25 cellular contexts compared by ENCODE assay signal in the genomic region with DNA sequence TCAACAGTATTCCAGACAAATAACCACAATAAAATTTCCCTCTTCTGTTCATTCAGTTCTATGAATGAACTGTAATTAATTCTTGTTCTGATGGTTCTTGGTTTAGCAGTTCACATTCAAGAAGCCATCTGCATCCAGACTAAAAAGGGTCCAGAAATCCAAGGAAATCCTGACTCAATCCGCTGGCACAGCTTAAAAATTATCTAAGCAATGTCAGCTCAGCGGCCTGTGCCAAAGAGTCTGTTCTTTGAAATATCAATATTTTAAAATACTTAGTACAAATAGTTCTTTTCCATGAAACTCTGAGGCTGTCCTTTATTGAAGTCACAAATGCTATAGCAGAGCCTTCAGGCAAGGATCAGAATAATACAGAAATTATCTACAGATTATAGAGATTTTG.
"Had no signal": no experiment of that assay in that cellular context is flagged by ENCODE, and none has a peak within 500 bp of the region (broad histone marks: within the 10 kb centered on the region; RNA-seq: fewer than 3 reads in every experiment).

No MANE protein-coding gene starts in this region.

- H3K4me3 Mint-ChIP-seq: activated B cell treated with CpG ODN at 0.5 μM for 24 hours; activated CD4-positive, alpha-beta T cell treated with anti-CD3 and anti-CD28 coated beads for 36 hours; activated naive CD8-positive, alpha-beta T cell; natural killer cell; neural progenitor cell; T-helper 2 cell treated with Interferon-gamma antibody and Interleukin-4, amounts not matched to agents 5 μg/mL and 100 μg/mL, for 36 hours had no signal

- H3K9me3 Mint-ChIP-seq: natural killer cell had no signal

- H3K27ac Mint-ChIP-seq: activated B cell treated with CpG ODN at 0.5 μM for 24 hours; activated CD4-positive, alpha-beta T cell treated with anti-CD3 and anti-CD28 coated beads for 36 hours; activated naive CD8-positive, alpha-beta T cell; natural killer cell; neural progenitor cell; T-helper 2 cell treated with Interferon-gamma antibody and Interleukin-4, amounts not matched to agents 5 μg/mL and 100 μg/mL, for 36 hours had no signal

- DNase-seq: activated B cell treated with CpG ODN at 0.5 μM for 24 hours; activated CD4-positive, alpha-beta T cell treated with anti-CD3 and anti-CD28 coated beads for 36 hours; activated CD4-positive, alpha-beta T cell treated with anti-CD3 and anti-CD28 coated beads, Interleukin-2, amount 50 U/mL, for 4 hours; activated effector memory CD4-positive, alpha-beta T cell treated with Interleukin-2 at 50 U/mL for 16 hours; activated naive CD4-positive, alpha-beta T cell treated with Interleukin-2 at 50 U/mL for 16 hours; activated T-cell treated with anti-CD3 and anti-CD28 coated beads for 4 hours; adrenal gland; brain microvascular endothelial cell; caudate nucleus; esophagus squamous epithelium; gastrocnemius medialis; hypothalamus; lower lobe of right lung; mesenchymal stem cell; natural killer cell; occipital lobe; stimulated activated CD4-positive, alpha-beta T cell treated with anti-CD3 and anti-CD28 coated beads, Interleukin-2, amount 100 ng/mL, for 48 hours; stimulated activated naive CD8-positive, alpha-beta T cell treated with anti-CD3 and anti-CD28 coated beads, Interleukin-15, Interleukin-2, amounts not matched to agents 100 U/mL and 50 U/mL, for 24 hours; T-helper 1 cell; thyroid gland; upper lobe of right lung had no signal

- H3K27me3 ChIP-seq: adrenal gland, ascending aorta, brain microvascular endothelial cell, esophagus squamous epithelium, gastrocnemius medialis, neural progenitor cell, thyroid gland, upper lobe of right lung had no signal

- H3K4me3 ChIP-seq: adrenal gland, ascending aorta, esophagus squamous epithelium, gastrocnemius medialis, lower lobe of right lung, neural progenitor cell, thyroid gland, upper lobe of right lung had no signal

- H3K9me3 ChIP-seq: gastrocnemius medialis, thyroid gland, upper lobe of right lung had no signal

- H3K27ac ChIP-seq: adrenal gland, ascending aorta, brain microvascular endothelial cell, gastrocnemius medialis, lower lobe of right lung, neural progenitor cell, upper lobe of right lung had no signal

- H3K27me3 Mint-ChIP-seq: activated B cell treated with CpG ODN at 0.5 μM for 24 hours; activated CD4-positive, alpha-beta T cell treated with anti-CD3 and anti-CD28 coated beads for 36 hours; activated naive CD8-positive, alpha-beta T cell had no signal

- H3K36me3 ChIP-seq: neural progenitor cell had no signal

- ATAC-seq: activated CD4-positive, alpha-beta T cell treated with anti-CD3 and anti-CD28 coated beads for 36 hours; lower lobe of right lung; natural killer cell; stimulated activated naive CD8-positive, alpha-beta T cell treated with anti-CD3 and anti-CD28 coated beads, Interleukin-15, Interleukin-2, amounts not matched to agents 100 U/mL and 50 U/mL, for 24 hours; upper lobe of right lung had no signal

- H3K4me1 ChIP-seq: ascending aorta, gastrocnemius medialis, lower lobe of right lung, neural progenitor cell, thyroid gland, upper lobe of right lung had no signal

- H3K4me1 Mint-ChIP-seq: activated B cell treated with CpG ODN at 0.5 μM for 24 hours; activated CD4-positive, alpha-beta T cell treated with anti-CD3 and anti-CD28 coated beads for 36 hours; natural killer cell had no signal
